ENCODE assay signal across 10 cellular contexts in genomic region chr1:230686747-230687146, GRCh38. TPM values are rescaled to one million over a fixed set of nuclear protein-coding genes. Genes with fewer than 3 reads are reported as not detected.
"Had no signal": no experiment of that assay in that cellular context is flagged by ENCODE, and none has a peak within 500 bp of the region (broad histone marks: within the 10 kb centered on the region; RNA-seq: fewer than 3 reads in every experiment).

No MANE protein-coding gene starts in this region.

- H3K4me1 Mint-ChIP-seq: GM23338, H9 had no signal

- H3K27ac Mint-ChIP-seq: GM23338, H9, HFFc6 had no signal

- H3K9me3 ChIP-seq: HAP-1 had no signal

- DNase-seq: GM23248, GOT3, H7, H9, HCEC 1CT, HFFc6 had no signal

- H3K9me3 Mint-ChIP-seq: GM23338, H9, HFFc6 had no signal

- H3K4me1 ChIP-seq: HAP-1 had no signal

- H3K4me3 Mint-ChIP-seq: GM23338, H9, HFFc6 had no signal

- H3K4me3 ChIP-seq: GM23248, GM23338, HAP-1 had no signal

- H3K27ac ChIP-seq: GM23248 had no signal

- ATAC-seq: GM23338, HCT116 had no signal

RNA-seq across cellular contexts. Expression of gene AGT, which starts 27.2 kb away (rescaled TPM):
- total RNA-seq: GM23248, GM23338, H1, H9 had no signal
